ENCODE assay signal across 13 cellular contexts in the genomic region with DNA sequence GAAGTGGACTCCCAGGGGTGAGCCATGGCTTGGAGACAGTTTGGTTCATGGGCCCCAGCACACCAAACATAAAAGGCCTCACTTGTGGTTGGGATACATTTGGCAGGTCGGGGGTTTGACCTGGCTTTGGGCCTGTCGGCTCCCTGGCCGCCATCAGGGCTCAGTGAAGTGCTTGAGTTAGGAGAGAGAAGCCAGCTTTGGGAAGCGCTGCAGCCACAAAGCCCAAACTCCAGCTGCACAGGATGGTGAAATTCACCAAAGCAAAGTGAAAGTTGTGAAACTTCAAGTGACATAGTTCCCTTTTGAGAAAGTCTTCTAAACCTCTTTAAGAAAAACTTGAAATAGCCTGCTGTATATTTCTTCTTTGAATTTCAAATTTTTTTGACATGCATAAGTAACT. TPM values are rescaled to one million over a fixed set of nuclear protein-coding genes. Genes with fewer than 3 reads are reported as not detected.
DNase-seq lines count a peak whose midpoint lies in the region; ATAC-seq, FAIRE-seq and TF ChIP-seq lines count a peak whose summit lies in the region.
"Had no signal": no experiment of that assay in that cellular context is flagged by ENCODE, and none has a peak within 500 bp of the region (broad histone marks: within the 10 kb centered on the region; RNA-seq: fewer than 3 reads in every experiment).

No MANE protein-coding gene starts in this region.

- peak; percentile 41 for ATAC-seq in HG02973 (IDR thresholded peaks at IDR 0.05; ENCODE audit: unreplicated experiment)
- ATAC-seq in HG03025 (IDR thresholded peaks at IDR 0.05; ENCODE audit: low FRiP score, unreplicated experiment) = no peak
- ATAC-seq in HG03469 (IDR thresholded peaks at IDR 0.05; ENCODE audit: unreplicated experiment) = no peak
- ATAC-seq: HCT116 had no signal

- WGBS in mesenchymal stem cell = 40% methylated on average over 3 of the region's 4 CpGs

- H4K8ac ChIP-seq in mesenchymal stem cell (ENCODE audit: low read length) = no peak overlapping the region

- CTCF ChIA-PET in activated naive CD4-positive, alpha-beta T cell treated with anti-CD3 and anti-CD28 coated beads, Interleukin-2, amount 10 ng/mL, durations not matched to agents 7 days and 5 days (lab: Charles Lee) = interaction anchor here (0.8 to 1.8 kb wide), 2 partner anchors 18 to 39 kb away, joined by 3 to 5 read pairs; no protein-coding TSS in a partner anchor

- H3K36me3 Mint-ChIP-seq in activated naive CD4-positive, alpha-beta T cell treated with anti-CD3 and anti-CD28 coated beads, Interleukin-2, amount 10 ng/mL, durations not matched to agents 7 days and 5 days = peaks cover 10% of the 10 kb centered on the region

- H3K9me3 ChIP-seq in mesenchymal stem cell (ENCODE audit: control insufficient read depth, low read length) = no peaks in the 10 kb centered on the region

- H2AK5ac ChIP-seq in mesenchymal stem cell (ENCODE audit: low read length, severe bottlenecking) = no peak overlapping the region

- no peak for FAIRE-seq in D721Med (lab: Jason Lieb, UNC)
- FAIRE-seq: GM18507 had no signal

- no peaks in the 10 kb centered on the region for H3K79me1 ChIP-seq in mesenchymal stem cell (replicated peaks; ENCODE audit: low read length, poor library complexity, severe bottlenecking)

- H3K4me1 Mint-ChIP-seq in activated naive CD4-positive, alpha-beta T cell treated with anti-CD3 and anti-CD28 coated beads, Interleukin-2, amount 10 ng/mL, durations not matched to agents 7 days and 5 days = peaks cover 18% of the 10 kb centered on the region

- no peak for TF ChIP-seq CTCF in D721Med (IDR thresholded peaks at IDR 0.05; ENCODE audit: insufficient read depth, missing control alignments)

- H3K14ac ChIP-seq in mesenchymal stem cell (ENCODE audit: low read length in 2 of 2) = no peak overlapping the region

- H3K4me3 ChIP-seq in mesenchymal stem cell (ENCODE audit: insufficient read depth in 1 of 2, low read depth in 1 of 2, low read length in 2 of 2) = no peak overlapping the region
- H3K4me3 ChIP-seq: dorsolateral prefrontal cortex had no signal

- peak overlapping the region; percentile 6 for H3K9ac ChIP-seq in mesenchymal stem cell (ENCODE audit: low read length)

- H3K18ac ChIP-seq in mesenchymal stem cell (ENCODE audit: low read depth in 1 of 2, low read length in 2 of 2) = no peak overlapping the region

- DNase-seq in Ammon's horn (ENCODE audit: low spot score) (peak; percentile 48), amniotic epithelial cell (ENCODE audit: low read depth) (peak; percentile 52), mesenchymal stem cell (peak; percentile 76), D721Med (ENCODE audit: insufficient read length, low spot score) (no peak)
- DNase-seq in activated naive CD4-positive, alpha-beta T cell treated with anti-CD3 and anti-CD28 coated beads, Interleukin-2, amount 10 ng/mL, durations not matched to agents 7 days and 5 days = no peak
- DNase-seq: CD4-positive, CD25-positive, alpha-beta regulatory T cell; dorsolateral prefrontal cortex; NCI-H345 had no signal

- H2BK5ac ChIP-seq in mesenchymal stem cell (ENCODE audit: low read depth, low read length, poor library complexity, severe bottlenecking) = no peak overlapping the region

- no peaks in the 10 kb centered on the region for H3K27me3 ChIP-seq in mesenchymal stem cell (ENCODE audit: control insufficient read depth in 1 of 2, insufficient read depth in 1 of 2, low read length in 2 of 2)
- H3K27me3 ChIP-seq: dorsolateral prefrontal cortex had no signal

- H3K9me3 Mint-ChIP-seq in activated naive CD4-positive, alpha-beta T cell treated with anti-CD3 and anti-CD28 coated beads, Interleukin-2, amount 10 ng/mL, durations not matched to agents 7 days and 5 days = no peaks in the 10 kb centered on the region
- H3K9me3 Mint-ChIP-seq: CD4-positive, CD25-positive, alpha-beta regulatory T cell had no signal

- H3K27ac Mint-ChIP-seq in activated naive CD4-positive, alpha-beta T cell treated with anti-CD3 and anti-CD28 coated beads, Interleukin-2, amount 10 ng/mL, durations not matched to agents 7 days and 5 days = no peak overlapping the region
- H3K27ac Mint-ChIP-seq: CD4-positive, CD25-positive, alpha-beta regulatory T cell had no signal

- H2BK120ac ChIP-seq in mesenchymal stem cell (ENCODE audit: low read depth, low read length) = no peak overlapping the region

- no peaks in the 10 kb centered on the region for H3K27me3 Mint-ChIP-seq in activated naive CD4-positive, alpha-beta T cell treated with anti-CD3 and anti-CD28 coated beads, Interleukin-2, amount 10 ng/mL, durations not matched to agents 7 days and 5 days
- H3K27me3 Mint-ChIP-seq: CD4-positive, CD25-positive, alpha-beta regulatory T cell had no signal

- H2AFZ ChIP-seq in mesenchymal stem cell (ENCODE audit: low read depth, low read length) = no peak overlapping the region

- no peak overlapping the region for H3K27ac ChIP-seq in mesenchymal stem cell (ENCODE audit: low read length, poor library complexity, severe bottlenecking)

- H2BK12ac ChIP-seq in mesenchymal stem cell (ENCODE audit: low read length in 2 of 2) = no peak overlapping the region

- H2BK15ac ChIP-seq in mesenchymal stem cell (ENCODE audit: low read depth, poor library complexity, severe bottlenecking) = no peak overlapping the region

- no peak overlapping the region for H3K4ac ChIP-seq in mesenchymal stem cell (ENCODE audit: low read depth in 1 of 2, low read length in 2 of 2)

- peaks cover 2% of the 10 kb centered on the region for H3K4me1 ChIP-seq in mesenchymal stem cell (ENCODE audit: control insufficient read depth, insufficient read depth, low read depth, low read length)

- H4K91ac ChIP-seq in mesenchymal stem cell (ENCODE audit: low read length) = no peak overlapping the region

- peaks cover 8 to 9% of the 10 kb centered on the region in 2 experiments for H3K36me3 ChIP-seq in mesenchymal stem cell (ENCODE audit: control insufficient read depth in 1 of 2, insufficient read depth in 2 of 2, low read depth in 1 of 2, low read length in 2 of 2)

- no peak overlapping the region for H3K4me3 Mint-ChIP-seq in activated naive CD4-positive, alpha-beta T cell treated with anti-CD3 and anti-CD28 coated beads, Interleukin-2, amount 10 ng/mL, durations not matched to agents 7 days and 5 days
- H3K4me3 Mint-ChIP-seq: CD4-positive, CD25-positive, alpha-beta regulatory T cell had no signal

- H3K4me2 ChIP-seq in mesenchymal stem cell (ENCODE audit: low read length, poor library complexity, severe bottlenecking) = no peak overlapping the region

- no peak overlapping the region for H3K23ac ChIP-seq in mesenchymal stem cell (ENCODE audit: low read length in 2 of 2)

RNA-seq across cellular contexts. Expression of a gene that starts 27.5 kb away (rescaled TPM):
- polyA plus RNA-seq in mesenchymal stem cell (2013, experiment 1 of 2) = not detected
- polyA plus RNA-seq in mesenchymal stem cell (2013, experiment 2 of 2) = not detected

Comparison
In these comparisons a context has a peak if more than half of its experiments do, and no peak if none do; other contexts are left out.
1. DNase-seq: peak in Ammon's horn (single experiment), amniotic epithelial cell (single experiment) and mesenchymal stem cell (single experiment); none in D721Med (single experiment) and activated naive CD4-positive, alpha-beta T cell treated with anti-CD3 and anti-CD28 coated beads, Interleukin-2, amount 10 ng/mL, durations not matched to agents 7 days and 5 days (single experiment).